In genomic region chr1:24643362-24644346, GRCh38 we compare ENCODE assay signal across 1 cellular context.
TF ChIP-seq lines count a peak whose summit lies in the region.

No MANE protein-coding gene starts in this region.

TF ChIP-seq in HepG2, 621 proteins besides CTCF, POLR2A, EP300 and RAD21 (continued from another document and continues in another):
- TF ChIP-seq CERS6 (CRISPR knock-in tag; IDR thresholded peaks at IDR 0.05) = no peak
- no peak for TF ChIP-seq ZNF543 (CRISPR knock-in tag; IDR thresholded peaks at IDR 0.05)
- TF ChIP-seq NFKB2 (CRISPR knock-in tag; IDR thresholded peaks at IDR 0.05; ENCODE audit: borderline replicate concordance) = no peak
- no peak for TF ChIP-seq SMAD3 (CRISPR knock-in tag; IDR thresholded peaks at IDR 0.05)
- TF ChIP-seq HNRNPK (IDR thresholded peaks at IDR 0.05; ENCODE audit: low read depth, low read length, poor library complexity, severe bottlenecking) = peak; percentile 34
- TF ChIP-seq, protein P1, sequence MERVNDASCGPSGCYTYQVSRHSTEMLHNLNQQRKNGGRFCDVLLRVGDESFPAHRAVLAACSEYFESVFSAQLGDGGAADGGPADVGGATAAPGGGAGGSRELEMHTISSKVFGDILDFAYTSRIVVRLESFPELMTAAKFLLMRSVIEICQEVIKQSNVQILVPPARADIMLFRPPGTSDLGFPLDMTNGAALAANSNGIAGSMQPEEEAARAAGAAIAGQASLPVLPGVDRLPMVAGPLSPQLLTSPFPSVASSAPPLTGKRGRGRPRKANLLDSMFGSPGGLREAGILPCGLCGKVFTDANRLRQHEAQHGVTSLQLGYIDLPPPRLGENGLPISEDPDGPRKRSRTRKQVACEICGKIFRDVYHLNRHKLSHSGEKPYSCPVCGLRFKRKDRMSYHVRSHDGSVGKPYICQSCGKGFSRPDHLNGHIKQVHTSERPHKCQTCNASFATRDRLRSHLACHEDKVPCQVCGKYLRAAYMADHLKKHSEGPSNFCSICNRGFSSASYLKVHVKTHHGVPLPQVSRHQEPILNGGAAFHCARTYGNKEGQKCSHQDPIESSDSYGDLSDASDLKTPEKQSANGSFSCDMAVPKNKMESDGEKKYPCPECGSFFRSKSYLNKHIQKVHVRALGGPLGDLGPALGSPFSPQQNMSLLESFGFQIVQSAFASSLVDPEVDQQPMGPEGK (CRISPR knock-in tag; IDR thresholded peaks at IDR 0.05) = peak; percentile 0; the same call in 1 of the 2 replicates
- no peak for TF ChIP-seq NFKBIZ (CRISPR knock-in tag; IDR thresholded peaks at IDR 0.05)
- TF ChIP-seq ZNF282 (IDR thresholded peaks at IDR 0.05; ENCODE audit: partially characterized antibody) = no peak
- no peak for TF ChIP-seq DR1 (CRISPR knock-in tag; IDR thresholded peaks at IDR 0.05)
- TF ChIP-seq ZNF564 (CRISPR knock-in tag; IDR thresholded peaks at IDR 0.05) = no peak; the same call in 1 of the 2 replicates
- peak; percentile 74; the same call in 1 of the 2 replicates for TF ChIP-seq THAP7 (CRISPR knock-in tag; IDR thresholded peaks at IDR 0.05)
- no peak for TF ChIP-seq ZNF296 (CRISPR knock-in tag; conservative IDR thresholded peaks at IDR 0.05)
- TF ChIP-seq HMG20A (CRISPR knock-in tag; IDR thresholded peaks at IDR 0.05; ENCODE audit: borderline replicate concordance) = no peak
- no peak; the same call in 1 of the 2 replicates for TF ChIP-seq PHF20 (CRISPR knock-in tag; IDR thresholded peaks at IDR 0.05)
- TF ChIP-seq PRDM15 (CRISPR knock-in tag; IDR thresholded peaks at IDR 0.05) = no peak
- TF ChIP-seq, protein P2, sequence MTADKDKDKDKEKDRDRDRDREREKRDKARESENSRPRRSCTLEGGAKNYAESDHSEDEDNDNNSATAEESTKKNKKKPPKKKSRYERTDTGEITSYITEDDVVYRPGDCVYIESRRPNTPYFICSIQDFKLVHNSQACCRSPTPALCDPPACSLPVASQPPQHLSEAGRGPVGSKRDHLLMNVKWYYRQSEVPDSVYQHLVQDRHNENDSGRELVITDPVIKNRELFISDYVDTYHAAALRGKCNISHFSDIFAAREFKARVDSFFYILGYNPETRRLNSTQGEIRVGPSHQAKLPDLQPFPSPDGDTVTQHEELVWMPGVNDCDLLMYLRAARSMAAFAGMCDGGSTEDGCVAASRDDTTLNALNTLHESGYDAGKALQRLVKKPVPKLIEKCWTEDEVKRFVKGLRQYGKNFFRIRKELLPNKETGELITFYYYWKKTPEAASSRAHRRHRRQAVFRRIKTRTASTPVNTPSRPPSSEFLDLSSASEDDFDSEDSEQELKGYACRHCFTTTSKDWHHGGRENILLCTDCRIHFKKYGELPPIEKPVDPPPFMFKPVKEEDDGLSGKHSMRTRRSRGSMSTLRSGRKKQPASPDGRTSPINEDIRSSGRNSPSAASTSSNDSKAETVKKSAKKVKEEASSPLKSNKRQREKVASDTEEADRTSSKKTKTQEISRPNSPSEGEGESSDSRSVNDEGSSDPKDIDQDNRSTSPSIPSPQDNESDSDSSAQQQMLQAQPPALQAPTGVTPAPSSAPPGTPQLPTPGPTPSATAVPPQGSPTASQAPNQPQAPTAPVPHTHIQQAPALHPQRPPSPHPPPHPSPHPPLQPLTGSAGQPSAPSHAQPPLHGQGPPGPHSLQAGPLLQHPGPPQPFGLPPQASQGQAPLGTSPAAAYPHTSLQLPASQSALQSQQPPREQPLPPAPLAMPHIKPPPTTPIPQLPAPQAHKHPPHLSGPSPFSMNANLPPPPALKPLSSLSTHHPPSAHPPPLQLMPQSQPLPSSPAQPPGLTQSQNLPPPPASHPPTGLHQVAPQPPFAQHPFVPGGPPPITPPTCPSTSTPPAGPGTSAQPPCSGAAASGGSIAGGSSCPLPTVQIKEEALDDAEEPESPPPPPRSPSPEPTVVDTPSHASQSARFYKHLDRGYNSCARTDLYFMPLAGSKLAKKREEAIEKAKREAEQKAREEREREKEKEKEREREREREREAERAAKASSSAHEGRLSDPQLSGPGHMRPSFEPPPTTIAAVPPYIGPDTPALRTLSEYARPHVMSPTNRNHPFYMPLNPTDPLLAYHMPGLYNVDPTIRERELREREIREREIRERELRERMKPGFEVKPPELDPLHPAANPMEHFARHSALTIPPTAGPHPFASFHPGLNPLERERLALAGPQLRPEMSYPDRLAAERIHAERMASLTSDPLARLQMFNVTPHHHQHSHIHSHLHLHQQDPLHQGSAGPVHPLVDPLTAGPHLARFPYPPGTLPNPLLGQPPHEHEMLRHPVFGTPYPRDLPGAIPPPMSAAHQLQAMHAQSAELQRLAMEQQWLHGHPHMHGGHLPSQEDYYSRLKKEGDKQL (CRISPR knock-in tag; IDR thresholded peaks at IDR 0.05; ENCODE audit: low read depth) = no peak
- TF ChIP-seq, protein P3, sequence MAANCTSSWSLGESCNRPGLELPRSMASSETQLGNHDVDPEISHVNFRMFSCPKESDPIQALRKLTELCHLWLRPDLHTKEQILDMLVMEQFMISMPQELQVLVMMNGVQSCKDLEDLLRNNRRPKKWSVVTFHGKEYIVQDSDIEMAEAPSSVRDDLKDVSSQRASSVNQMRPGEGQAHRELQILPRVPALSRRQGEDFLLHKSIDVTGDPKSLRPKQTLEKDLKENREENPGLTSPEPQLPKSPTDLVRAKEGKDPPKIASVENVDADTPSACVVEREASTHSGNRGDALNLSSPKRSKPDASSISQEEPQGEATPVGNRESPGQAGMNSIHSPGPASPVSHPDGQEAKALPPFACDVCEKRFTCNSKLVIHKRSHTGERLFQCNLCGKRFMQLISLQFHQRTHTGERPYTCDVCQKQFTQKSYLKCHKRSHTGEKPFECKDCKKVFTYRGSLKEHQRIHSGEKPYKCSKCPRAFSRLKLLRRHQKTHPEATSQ (CRISPR knock-in tag; IDR thresholded peaks at IDR 0.05; ENCODE audit: borderline replicate concordance) = no peak
- no peak for TF ChIP-seq ETS1 (CRISPR knock-in tag; IDR thresholded peaks at IDR 0.05)
- peak; percentile 75 for TF ChIP-seq HNRNPLL (IDR thresholded peaks at IDR 0.05; ENCODE audit: low read depth, low read length, poor library complexity, severe bottlenecking)
- TF ChIP-seq HDAC1 (CRISPR knock-in tag; IDR thresholded peaks at IDR 0.05) = 0 out of 2 replicates have a peak, but pooled peaks have one; percentile 11
- peak; percentile 41; the same call in 1 of the 2 replicates for TF ChIP-seq RXRA (CRISPR knock-in tag; IDR thresholded peaks at IDR 0.05)
- no peak for TF ChIP-seq HNF4G (IDR thresholded peaks at IDR 0.05; ENCODE audit: borderline replicate concordance, low read depth, low read length)
- TF ChIP-seq HNF4G (CRISPR knock-in tag; IDR thresholded peaks at IDR 0.05; ENCODE audit: borderline replicate concordance, low read depth) = no peak
- TF ChIP-seq RNF219 (CRISPR knock-in tag; IDR thresholded peaks at IDR 0.05) = no peak
- 0 out of 2 replicates have a peak, but pooled peaks have one; percentile 27 for TF ChIP-seq EED (CRISPR knock-in tag; IDR thresholded peaks at IDR 0.05)
- no peak for TF ChIP-seq FOSL1 (CRISPR knock-in tag; IDR thresholded peaks at IDR 0.05; ENCODE audit: borderline replicate concordance)
- TF ChIP-seq ZNF691 (CRISPR knock-in tag; IDR thresholded peaks at IDR 0.05; ENCODE audit: borderline replicate concordance, low read depth) = 0 out of 2 replicates have a peak, but pooled peaks have one; percentile 7
- no peak for TF ChIP-seq NFE2L1 (CRISPR knock-in tag; IDR thresholded peaks at IDR 0.05; ENCODE audit: borderline replicate concordance)
- no peak for TF ChIP-seq REPIN1 (CRISPR knock-in tag; IDR thresholded peaks at IDR 0.05; ENCODE audit: borderline replicate concordance, low read depth)
- TF ChIP-seq ZNF33A (CRISPR knock-in tag; IDR thresholded peaks at IDR 0.05; ENCODE audit: borderline replicate concordance) = no peak
- TF ChIP-seq ZNF343 (CRISPR knock-in tag; IDR thresholded peaks at IDR 0.05) = no peak
- TF ChIP-seq ZNF124 (CRISPR knock-in tag; IDR thresholded peaks at IDR 0.05) = no peak
- TF ChIP-seq, protein P4, sequence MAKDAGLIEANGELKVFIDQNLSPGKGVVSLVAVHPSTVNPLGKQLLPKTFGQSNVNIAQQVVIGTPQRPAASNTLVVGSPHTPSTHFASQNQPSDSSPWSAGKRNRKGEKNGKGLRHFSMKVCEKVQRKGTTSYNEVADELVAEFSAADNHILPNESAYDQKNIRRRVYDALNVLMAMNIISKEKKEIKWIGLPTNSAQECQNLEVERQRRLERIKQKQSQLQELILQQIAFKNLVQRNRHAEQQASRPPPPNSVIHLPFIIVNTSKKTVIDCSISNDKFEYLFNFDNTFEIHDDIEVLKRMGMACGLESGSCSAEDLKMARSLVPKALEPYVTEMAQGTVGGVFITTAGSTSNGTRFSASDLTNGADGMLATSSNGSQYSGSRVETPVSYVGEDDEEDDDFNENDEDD (CRISPR knock-in tag; IDR thresholded peaks at IDR 0.05; ENCODE audit: borderline replicate concordance) = no peak
- peak; percentile 9; the same call in 1 of the 2 replicates for TF ChIP-seq DNMT1 (CRISPR knock-in tag; IDR thresholded peaks at IDR 0.05)
- no peak for TF ChIP-seq ZBTB8A (CRISPR knock-in tag; IDR thresholded peaks at IDR 0.05; ENCODE audit: borderline replicate concordance, low read depth)
- no peak for TF ChIP-seq ZNF883 (CRISPR knock-in tag; IDR thresholded peaks at IDR 0.05; ENCODE audit: not compliant biosample characterization)
- TF ChIP-seq ZNF780A (CRISPR knock-in tag; IDR thresholded peaks at IDR 0.05) = no peak
- no peak for TF ChIP-seq XRCC5 (optimal IDR thresholded peaks at IDR 0.05; ENCODE audit: low read length)
- no peak for TF ChIP-seq HOXA5 (CRISPR knock-in tag; IDR thresholded peaks at IDR 0.05)
- no peak for TF ChIP-seq ELF4 (CRISPR knock-in tag; IDR thresholded peaks at IDR 0.05; ENCODE audit: borderline replicate concordance)
- TF ChIP-seq JUN (CRISPR knock-in tag; IDR thresholded peaks at IDR 0.05) = no peak
- TF ChIP-seq LCORL (IDR thresholded peaks at IDR 0.05) = no peak
- TF ChIP-seq LCORL (CRISPR knock-in tag; IDR thresholded peaks at IDR 0.05) = 0 out of 2 replicates have a peak, but pooled peaks have one; percentile 13
